13 cellular contexts compared by ENCODE assay signal in the genomic region with DNA sequence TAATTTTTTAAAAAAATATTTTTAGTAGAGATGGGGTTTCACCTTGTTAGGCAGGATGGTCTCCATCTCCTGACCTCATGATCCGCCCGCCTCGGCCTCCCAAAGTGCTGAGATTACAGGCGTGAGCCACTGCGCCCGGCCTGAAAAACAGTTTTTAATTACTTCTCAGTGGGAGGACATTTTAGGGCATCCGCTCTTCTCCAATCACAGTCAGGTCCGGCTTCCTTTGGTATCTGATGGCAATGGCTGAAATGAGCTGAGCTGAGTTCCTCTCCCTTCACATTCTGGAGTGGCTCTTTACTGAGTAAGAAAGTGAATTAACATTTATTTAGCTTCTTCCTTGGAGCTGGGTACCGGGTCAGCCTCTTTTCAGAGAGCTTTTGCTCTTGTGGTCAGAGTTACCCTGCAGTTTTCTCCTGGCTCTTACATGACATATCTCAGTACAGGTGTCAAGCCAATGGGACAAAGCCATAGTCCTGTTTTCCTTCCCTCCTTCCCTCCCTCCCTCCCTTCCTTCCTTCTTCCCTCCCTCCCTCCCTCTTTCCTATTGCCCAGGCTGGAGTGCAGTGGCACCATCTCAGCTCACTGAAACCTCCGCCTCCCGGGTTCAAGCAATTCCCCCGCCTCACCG. TPM values are rescaled to one million over a fixed set of nuclear protein-coding genes. Genes with fewer than 3 reads are reported as not detected.
DNase-seq lines count a peak whose midpoint lies in the region; ATAC-seq, FAIRE-seq and TF ChIP-seq lines count a peak whose summit lies in the region.
"Had no signal": no experiment of that assay in that cellular context is flagged by ENCODE, and none has a peak within 500 bp of the region (broad histone marks: within the 10 kb centered on the region; RNA-seq: fewer than 3 reads in every experiment).

No MANE protein-coding gene starts in this region.

- H3K4me1 ChIP-seq in HepG2 (ENCODE audit: insufficient read depth, low read length) (peaks cover 38% of the 10 kb centered on the region), right lobe of liver (peaks cover 0 to 12% (median 5%) of the 10 kb centered on the region in 4 donors), upper lobe of left lung (peaks cover 15 to 27% (median 24%) of the 10 kb centered on the region in 4 donors), PC-3 (ENCODE audit: insufficient read depth, low read length) (peaks cover 12% of the 10 kb centered on the region; the same call in 1 of the 2 replicates)

- peaks cover 12% of the 10 kb centered on the region for H3K36me3 Mint-ChIP-seq in activated naive CD8-positive, alpha-beta T cell treated with anti-CD3 and anti-CD28 coated beads, Interleukin-2, amount 10 ng/mL, durations not matched to agents 7 days and 5 days

- no peak for TF ChIP-seq CTCF in HepG2 (CRISPR knock-in tag; IDR thresholded peaks at IDR 0.05)
- TF ChIP-seq CTCF in right lobe of liver (IDR thresholded peaks at IDR 0.05) = no peak
- TF ChIP-seq CTCF in upper lobe of left lung (IDR thresholded peaks at IDR 0.05) = no peak
- no peak for TF ChIP-seq CTCF in PC-3 (conservative IDR thresholded peaks at IDR 0.05; ENCODE audit: low read depth, low read length)

- H3K79me2 ChIP-seq in HepG2 (ENCODE audit: insufficient read depth, low read length) (peaks cover 7% of the 10 kb centered on the region), PC-3 (ENCODE audit: low read length) (peaks cover 28% of the 10 kb centered on the region)

- no peak overlapping the region for H3K4me3 ChIP-seq in HepG2 (replicated peaks in 1 of 3; ENCODE audit: insufficient read depth in 1 of 3, low read depth in 2 of 3, low read length in 3 of 3)
- no peak overlapping the region for H3K4me3 ChIP-seq in right lobe of liver
- H3K4me3 ChIP-seq in upper lobe of left lung = peak overlapping the region in 3 of 4 donors; percentile 57 to 88 (median 79)
- H3K4me3 ChIP-seq in PC-3 (ENCODE audit: low read length) = no peak overlapping the region

- POLR2A ChIA-PET in HepG2 (lab: Yijun Ruan, JAX) = interaction anchor here (1.3 kb wide), 1 partner anchor 461 kb away, joined by 3 read pairs; a partner anchor contains a TSS
- POLR2A ChIA-PET in activated naive CD8-positive, alpha-beta T cell treated with anti-CD3 and anti-CD28 coated beads, Interleukin-2, amount 10 ng/mL, durations not matched to agents 7 days and 5 days (lab: Charles Lee) = interaction anchor here (0.6 kb wide), 1 partner anchor 402 kb away, joined by 4 read pairs; no protein-coding TSS in a partner anchor
- POLR2A ChIA-PET in PC-3 (lab: Charles Lee; ENCODE audit: unreplicated experiment) = no interaction called here

- TF ChIP-seq POLR2A in HepG2 (IDR thresholded peaks at IDR 0.05; ENCODE audit: insufficient read depth in 1 of 2, low read depth in 2 of 2, low read length in 2 of 2) = no peak
- no peak for TF ChIP-seq POLR2A in right lobe of liver (IDR thresholded peaks at IDR 0.05)
- no peak for TF ChIP-seq POLR2A in upper lobe of left lung (IDR thresholded peaks at IDR 0.05)

- ATAC-seq in HepG2 (no peak), right lobe of liver (no peak), upper lobe of left lung (ENCODE audit: low FRiP score in 2 of 2) (no peak), HG02973 (IDR thresholded peaks at IDR 0.05; ENCODE audit: unreplicated experiment) (no peak), PC-3 (no peak)
- no peak for ATAC-seq in activated naive CD8-positive, alpha-beta T cell treated with anti-CD3 and anti-CD28 coated beads, Interleukin-2, amount 10 ng/mL, durations not matched to agents 7 days and 5 days (ENCODE audit: low read depth)

- TF ChIP-seq EP300 in HepG2 (IDR thresholded peaks at IDR 0.05; ENCODE audit: low read depth in 2 of 2, low read length in 2 of 2) (no peak), HepG2 (CRISPR knock-in tag; IDR thresholded peaks at IDR 0.05; ENCODE audit: borderline replicate concordance) (no peak), upper lobe of left lung (IDR thresholded peaks at IDR 0.05) (no peak)

- H3K4me2 ChIP-seq in HepG2 (ENCODE audit: low read depth, low read length) = no peak overlapping the region
- no peak overlapping the region for H3K4me2 ChIP-seq in PC-3 (ENCODE audit: low read length)

- H3F3A ChIP-seq in PC-3 (ENCODE audit: low read length, unreplicated experiment) = no peaks in the 10 kb centered on the region

- in situ Hi-C loops in HepG2 (cut with HindIII; ENCODE audit: extremely low pct_ligation_motif_present, low pct_unique_long_range_greater_than_20kb) = no loop called here

- no peaks in the 10 kb centered on the region for H3K9me2 ChIP-seq in PC-3 (replicated peaks; ENCODE audit: low read length)

- H3K27ac ChIP-seq in HepG2 (ENCODE audit: extremely low read length, insufficient read depth, low read length) (no peak overlapping the region), right lobe of liver (no peak overlapping the region), upper lobe of left lung (no peak overlapping the region), PC-3 (ENCODE audit: low read length) (no peak overlapping the region)
- H3K27ac ChIP-seq: C4-2B, SJCRH30 had no signal

- H3K4me1 Mint-ChIP-seq in activated naive CD8-positive, alpha-beta T cell treated with anti-CD3 and anti-CD28 coated beads, Interleukin-2, amount 10 ng/mL, durations not matched to agents 7 days and 5 days = peaks cover 18% of the 10 kb centered on the region

- H3K9me3 ChIP-seq in HepG2 (ENCODE audit: low read length) (no peaks in the 10 kb centered on the region), right lobe of liver (no peaks in the 10 kb centered on the region), upper lobe of left lung (no peaks in the 10 kb centered on the region), PC-3 (ENCODE audit: low read length) (no peaks in the 10 kb centered on the region)
- H3K9me3 ChIP-seq: SJCRH30 had no signal

- H2AFZ ChIP-seq in HepG2 (ENCODE audit: low read length) = no peak overlapping the region
- no peak overlapping the region for H2AFZ ChIP-seq in PC-3 (ENCODE audit: low read length)

- peaks cover 0 to 4% of the 10 kb centered on the region in 2 experiments; a peak in 1 of 5 replicates for H3K27me3 ChIP-seq in HepG2 (ENCODE audit: control insufficient read depth in 1 of 2, insufficient read depth in 2 of 2, low read length in 2 of 2)
- H3K27me3 ChIP-seq in right lobe of liver = no peaks in the 10 kb centered on the region
- H3K27me3 ChIP-seq in upper lobe of left lung = no peaks in the 10 kb centered on the region
- no peaks in the 10 kb centered on the region for H3K27me3 ChIP-seq in PC-3 (ENCODE audit: low read length)
- H3K27me3 ChIP-seq: SJCRH30 had no signal

- H3K27me3 Mint-ChIP-seq in activated naive CD8-positive, alpha-beta T cell treated with anti-CD3 and anti-CD28 coated beads, Interleukin-2, amount 10 ng/mL, durations not matched to agents 7 days and 5 days = no peaks in the 10 kb centered on the region

- H3K36me3 ChIP-seq in HepG2 (replicated peaks in 1 of 2; ENCODE audit: control insufficient read depth in 1 of 2, insufficient read depth in 2 of 2, low read length in 2 of 2) (peaks cover 0 to 13% of the 10 kb centered on the region in 2 experiments; a peak in 4 of 5 replicates), right lobe of liver (peaks cover 0 to 15% (median 0%) of the 10 kb centered on the region in 4 donors), upper lobe of left lung (peaks cover 0 to 20% (median 3%) of the 10 kb centered on the region in 4 donors), PC-3 (ENCODE audit: low read depth, low read length) (peaks cover 10% of the 10 kb centered on the region)

- DNase-seq in HepG2 (ENCODE audit: low spot score) (no peak), right lobe of liver (no peak), left kidney (ENCODE audit: low read depth, low spot score) (peak; percentile 79), upper lobe of left lung (no peak), PC-3 (no peak), NCI-H2029 treated with DMSO at 0.1 percent for 48 hours (lab: John Stamatoyannopoulos, UW) (no peak)
- no peak for DNase-seq in activated naive CD8-positive, alpha-beta T cell treated with anti-CD3 and anti-CD28 coated beads, Interleukin-2, amount 10 ng/mL, durations not matched to agents 7 days and 5 days
- DNase-seq: KBM-7, NCI-H2171 treated with DMSO at 0.1 percent for 48 hours, SJCRH30 had no signal

- TF ChIP-seq RAD21 in HepG2 (CRISPR knock-in tag; IDR thresholded peaks at IDR 0.05) = no peak

- FAIRE-seq in HepG2 (lab: Jason Lieb, UNC) = no peak
- FAIRE-seq: colon had no signal

- BruUV-seq in HepG2 (replicated peaks; lab: Mats Ljungman, UMichigan) (no TSS peak), PC-3 (replicated peaks; lab: Mats Ljungman, UMichigan) (no TSS peak)

- CTCF ChIA-PET in HepG2 (lab: Yijun Ruan, JAX; ENCODE audit: low intra/inter-chr PET ratio, low total read pairs) = no interaction called here
- CTCF ChIA-PET in PC-3 (lab: Charles Lee) = interaction anchor here (0.5 kb wide), 1 partner anchor 407 kb away, joined by 3 read pairs; no protein-coding TSS in a partner anchor

- H3K9ac ChIP-seq in HepG2 (ENCODE audit: insufficient read depth, low read depth, low read length) = no peak overlapping the region
- no peak overlapping the region for H3K9ac ChIP-seq in PC-3 (ENCODE audit: low read length)

- intact Hi-C loops in HepG2 (cut with micrococcal nuclease; ENCODE audit: unreplicated experiment) = no loop called here
- intact Hi-C loops in right lobe of liver (cut with DNase I) = no loop called here
- intact Hi-C loops in PC-3 (cut with micrococcal nuclease) = no loop called here

- peak overlapping the region; percentile 96 for H3K4me3 Mint-ChIP-seq in activated naive CD8-positive, alpha-beta T cell treated with anti-CD3 and anti-CD28 coated beads, Interleukin-2, amount 10 ng/mL, durations not matched to agents 7 days and 5 days

- 94% methylated on average over 13 of the region's 13 CpGs for WGBS in HepG2 (ENCODE audit: low lambda C conversion rate)
- 59% methylated on average over 12 of the region's 13 CpGs for WGBS in right lobe of liver (ENCODE audit: insufficient coverage, low coverage, low lambda C conversion rate, missing lambda C conversion rate)
- 66 to 75% methylated on average over 13 of the region's 13 CpGs for WGBS in upper lobe of left lung, 2 donors

- H3K9me3 Mint-ChIP-seq in activated naive CD8-positive, alpha-beta T cell treated with anti-CD3 and anti-CD28 coated beads, Interleukin-2, amount 10 ng/mL, durations not matched to agents 7 days and 5 days = no peaks in the 10 kb centered on the region

- no peaks in the 10 kb centered on the region for H4K20me1 ChIP-seq in HepG2 (ENCODE audit: insufficient read depth, low read length)
- no peaks in the 10 kb centered on the region for H4K20me1 ChIP-seq in PC-3 (ENCODE audit: low read length)

- peak overlapping the region; percentile 93 for H3K27ac Mint-ChIP-seq in activated naive CD8-positive, alpha-beta T cell treated with anti-CD3 and anti-CD28 coated beads, Interleukin-2, amount 10 ng/mL, durations not matched to agents 7 days and 5 days

RNA-seq across cellular contexts. Expression of a gene that starts 1.1 kb away (rescaled TPM):
- total RNA-seq in HepG2 (2016; rRNA removed; fragmentation: Illumina TruSeq; extraction: Trizol) = 44.7 and 65.1 TPM in 2 replicates
- total RNA-seq in HepG2 (2016; cell fraction: cytosol; rRNA removed; fragmentation: Illumina TruSeq; extraction: Trizol; ENCODE audit: low read depth) = 9.5 and 10.9 TPM in 2 replicates
- 43.8 and 63.7 TPM in 2 replicates for total RNA-seq in HepG2 (2016; cell fraction: insoluble cytoplasmic fraction; rRNA removed; fragmentation: Illumina TruSeq; extraction: Trizol)
- 15.7 and 17.8 TPM in 2 replicates for total RNA-seq in HepG2 (2016; cell fraction: membrane; rRNA removed; fragmentation: Illumina TruSeq; extraction: Trizol)
- total RNA-seq in HepG2 (2016; cell fraction: nucleus; rRNA removed; fragmentation: Illumina TruSeq; extraction: Trizol) = 36.7 and 38.7 TPM in 2 replicates
- 23.0 and 26.7 TPM in 2 replicates for polyA plus RNA-seq in HepG2 (2011; rRNA removed)
- 14.3 and 22.9 TPM in 2 replicates for polyA plus RNA-seq in HepG2 (2011; cell fraction: cytosol; rRNA removed)
- 12.1 and 14.8 TPM in 2 replicates for polyA plus RNA-seq in HepG2 (2011; cell fraction: nucleus; rRNA removed)
- 20.5 and 25.5 TPM in 2 replicates for polyA plus RNA-seq in HepG2 (2012)
- polyA plus RNA-seq in HepG2 (2016; cell fraction: cytosol; fragmentation: Illumina TruSeq; extraction: Trizol; ENCODE audit: low read depth) = 3.7 and 4.5 TPM in 2 replicates
- 45.5 and 47.0 TPM in 2 replicates for polyA plus RNA-seq in HepG2 (2016; cell fraction: insoluble cytoplasmic fraction; fragmentation: Illumina TruSeq; extraction: Trizol; ENCODE audit: low read depth)
- 7.3 and 8.6 TPM in 2 replicates for polyA plus RNA-seq in HepG2 (2016; cell fraction: membrane; fragmentation: Illumina TruSeq; extraction: Trizol; ENCODE audit: low read depth)
- 19.1 and 22.3 TPM in 2 replicates for polyA plus RNA-seq in HepG2 (2016; cell fraction: nucleus; fragmentation: Illumina TruSeq; extraction: Trizol; ENCODE audit: insufficient read depth, low read depth)
- polyA minus RNA-seq in HepG2 (2011; rRNA and poly(A)+ RNA removed; ENCODE audit: low replicate concordance) = 29.8 and 40.4 TPM in 2 replicates
- 20.0 and 21.8 TPM in 2 replicates for polyA minus RNA-seq in HepG2 (2011; cell fraction: cytosol; rRNA and poly(A)+ RNA removed)
- 56.0 and 69.0 TPM in 2 replicates for polyA minus RNA-seq in HepG2 (2011; cell fraction: nucleus; rRNA and poly(A)+ RNA removed)
- 1 to 10 TPM; 6.8 to 9.5 (median 7.3) TPM for total RNA-seq in right lobe of liver
- total RNA-seq in activated naive CD8-positive, alpha-beta T cell treated with anti-CD3 and anti-CD28 coated beads, Interleukin-2, amount 10 ng/mL, durations not matched to agents 7 days and 5 days = 10 to 100 TPM; 14.9 to 19.4 TPM
- 10 to 100 TPM in 5 of 6 donors, 1 to 10 TPM in 1; 9.4 to 24.0 (median 12.3) TPM for total RNA-seq in upper lobe of left lung
- total RNA-seq in PC-3 (2014; rRNA removed) = 33.0 and 33.5 TPM in 2 replicates

Comparison
In these comparisons a context has a peak if more than half of its experiments do, and no peak if none do; other contexts are left out.
1. H3K4me3 ChIP-seq: peak in upper lobe of left lung (3 of 4); none in HepG2 (0 of 3), right lobe of liver (0 of 3) and PC-3 (single experiment).